Comparison of ENCODE assay signal across 31 cellular contexts in the genomic region with DNA sequence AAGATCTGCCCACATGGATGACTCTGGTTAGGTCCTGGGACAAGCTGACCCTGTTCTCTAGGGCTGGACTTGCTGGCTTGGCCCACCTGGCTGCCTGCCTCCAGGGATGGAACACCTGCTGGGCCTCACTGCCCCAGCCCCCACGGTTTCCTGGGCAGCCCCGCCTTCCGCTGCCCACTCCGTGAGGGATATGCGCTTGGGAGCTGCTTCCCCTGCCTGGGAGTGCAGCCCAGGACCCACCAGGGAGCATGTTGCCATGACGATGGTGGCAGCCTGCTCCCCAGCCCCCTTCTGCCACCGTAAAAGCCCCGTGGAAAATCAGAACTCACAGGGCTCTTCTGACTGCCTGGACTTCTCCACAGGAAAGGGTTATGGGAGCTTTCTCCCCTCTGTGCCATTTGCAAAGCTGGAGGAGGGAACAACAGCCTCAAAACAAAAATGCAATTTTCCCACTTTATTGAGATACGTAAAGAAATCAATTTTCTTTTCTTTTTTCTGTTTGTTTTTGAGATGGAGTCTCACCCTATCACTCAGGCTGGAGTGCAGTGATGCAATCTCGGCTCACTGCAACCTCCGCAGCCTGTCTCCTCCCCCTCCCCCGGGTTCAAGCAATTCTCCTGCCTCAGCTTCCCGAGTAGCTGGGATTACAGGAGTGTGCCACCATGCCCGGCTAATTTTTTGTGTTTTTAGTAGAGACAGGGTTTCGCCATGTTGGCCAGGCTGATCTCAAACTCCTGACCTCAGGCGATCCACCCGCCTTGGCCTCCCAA. TPM values are rescaled to one million over a fixed set of nuclear protein-coding genes. Genes with fewer than 3 reads are reported as not detected.
DNase-seq lines count a peak whose midpoint lies in the region; ATAC-seq, FAIRE-seq and TF ChIP-seq lines count a peak whose summit lies in the region.
"Had no signal": no experiment of that assay in that cellular context is flagged by ENCODE, and none has a peak within 500 bp of the region (broad histone marks: within the 10 kb centered on the region; RNA-seq: fewer than 3 reads in every experiment).

No MANE protein-coding gene starts in this region.

- peak overlapping the region; percentile 34; the same call in 2 of the 3 replicates for H3K4me2 ChIP-seq in A549

- H3K9ac ChIP-seq in HUES6 (ENCODE audit: low read length), result peak overlapping the region; percentile 37
- H3K9ac ChIP-seq in endodermal cell (ENCODE audit: extremely low read depth, low read length, poor library complexity, severe bottlenecking), result no peak overlapping the region
- H3K9ac ChIP-seq: parathyroid adenoma had no signal

- no peaks in the 10 kb centered on the region for H3K27me3 Mint-ChIP-seq in endodermal cell (ENCODE audit: insufficient read depth)
- H3K27me3 Mint-ChIP-seq: activated CD4-positive, alpha-beta T cell treated with anti-CD3 and anti-CD28 coated beads, Interleukin-2, amount 10 ng/mL, durations not matched to agents 7 days and 5 days; activated CD8-positive, alpha-beta memory T cell treated with anti-CD3 and anti-CD28 coated beads, Interleukin-2, amount 10 ng/mL, durations not matched to agents 7 days and 5 days; activated naive CD4-positive, alpha-beta T cell treated with anti-CD3 and anti-CD28 coated beads, Interleukin-2, amount 50 U/mL, for 24 hours; memory B cell; naive B cell had no signal

- peak overlapping the region; percentile 26 for H3K4me3 Mint-ChIP-seq in endodermal cell
- H3K4me3 Mint-ChIP-seq: activated CD4-positive, alpha-beta T cell treated with anti-CD3 and anti-CD28 coated beads, Interleukin-2, amount 10 ng/mL, durations not matched to agents 7 days and 5 days; activated CD8-positive, alpha-beta memory T cell treated with anti-CD3 and anti-CD28 coated beads, Interleukin-2, amount 10 ng/mL, durations not matched to agents 7 days and 5 days; activated naive CD4-positive, alpha-beta T cell treated with anti-CD3 and anti-CD28 coated beads, Interleukin-2, amount 50 U/mL, for 24 hours; activated T-helper 1 cell treated with anti-CD3 and anti-CD28 coated beads, Interleukin-12 subunit alpha, Interleukin-12 subunit beta, Interleukin-2, Interleukin-4 antibody, amounts not matched to agents 30 ng/mL and 10 ng/mL and 1 ng/mL, durations not matched to agents 14 hours and 24 hours and 36 hours; memory B cell; T-helper 1 cell treated with Interleukin-12 subunit alpha and Interleukin-12 subunit beta and Interleukin-4 antibody, amounts not matched to agents 30 μg/mL and 1 μg/mL, for 36 hours; type B pancreatic cell had no signal

- POLR2A ChIA-PET in A549 (lab: Yijun Ruan, JAX), result no interaction called here

- H3K27me3 ChIP-seq in HUES6 (ENCODE audit: control insufficient read depth, insufficient read depth, low read length), result no peaks in the 10 kb centered on the region
- H3K27me3 ChIP-seq in endodermal cell (ENCODE audit: control insufficient read depth, insufficient read depth, low read length, poor library complexity, severe bottlenecking), result no peaks in the 10 kb centered on the region
- H3K27me3 ChIP-seq: dorsolateral prefrontal cortex, heart right ventricle, sigmoid colon had no signal

- H3K36me3 ChIP-seq in HUES6 (ENCODE audit: control insufficient read depth, insufficient read depth, low read length), result no peaks in the 10 kb centered on the region
- H3K36me3 ChIP-seq in endodermal cell (ENCODE audit: control insufficient read depth, insufficient read depth, low read length), result no peaks in the 10 kb centered on the region
- H3K36me3 ChIP-seq: heart right ventricle, sigmoid colon had no signal

- ATAC-seq in A549, result no peak
- ATAC-seq in HG03439 (IDR thresholded peaks at IDR 0.05; ENCODE audit: unreplicated experiment), result no peak
- no peak for ATAC-seq in activated CD4-positive, CD25-positive, alpha-beta regulatory T cell treated with anti-CD3 and anti-CD28 coated beads, Interleukin-2, amount 50 U/mL, for 24 hours
- ATAC-seq in HG02623 (IDR thresholded peaks at IDR 0.05; ENCODE audit: unreplicated experiment), result no peak
- ATAC-seq: activated CD8-positive, alpha-beta memory T cell treated with anti-CD3 and anti-CD28 coated beads, Interleukin-2, amount 10 ng/mL, durations not matched to agents 7 days and 5 days had no signal

- no peaks in the 10 kb centered on the region for H3K4me1 ChIP-seq in A549
- H3K4me1 ChIP-seq in HUES6 (ENCODE audit: control insufficient read depth, insufficient read depth, low read length), result peaks cover 14% of the 10 kb centered on the region
- peaks cover 3% of the 10 kb centered on the region for H3K4me1 ChIP-seq in endodermal cell (ENCODE audit: control insufficient read depth, insufficient read depth, low read length)
- H3K4me1 ChIP-seq: parathyroid adenoma, sigmoid colon had no signal

- DNase-seq in A549 (ENCODE audit: low read depth in 1 of 2, low spot score in 1 of 2), result no peak
- peak; percentile 81 for DNase-seq in endodermal cell
- DNase-seq in medulla oblongata (ENCODE audit: extremely low spot score), result peak; percentile 19
- no peak for DNase-seq in NCI-H187 treated with DMSO at 0.1 percent for 48 hours (lab: John Stamatoyannopoulos, UW)
- DNase-seq: 8988T; activated CD4-positive, alpha-beta T cell treated with anti-CD3 and anti-CD28 coated beads, Interleukin-2, amount 10 ng/mL, durations not matched to agents 7 days and 5 days; activated CD8-positive, alpha-beta memory T cell treated with anti-CD3 and anti-CD28 coated beads, Interleukin-2, amount 10 ng/mL, durations not matched to agents 7 days and 5 days; central memory CD4-positive, alpha-beta T cell; heart right ventricle; KBM-7; kidney glomerular epithelial cell; MM.1S; naive B cell; NCI-H1436 treated with DMSO at 0.1 percent for 48 hours; NCI-H2171; sigmoid colon; stimulated activated CD4-positive, alpha-beta T cell treated with anti-CD3 and anti-CD28 coated beads, Interleukin-15, amount 100 ng/mL, for 24 hours; stimulated activated CD8-positive, alpha-beta memory T cell treated with anti-CD3 and anti-CD28 coated beads, Interleukin-4, amount 100 ng/mL, for 48 hours had no signal

- H3K27ac ChIP-seq in A549 (no peak overlapping the region), HUES6 (ENCODE audit: low read depth, low read length) (no peak overlapping the region), endodermal cell (ENCODE audit: low read depth, low read length) (no peak overlapping the region)
- H3K27ac ChIP-seq: heart right ventricle, parathyroid adenoma, sigmoid colon had no signal

- H3K4me1 Mint-ChIP-seq in endodermal cell, result peaks cover 14% of the 10 kb centered on the region
- H3K4me1 Mint-ChIP-seq: activated CD4-positive, alpha-beta T cell treated with anti-CD3 and anti-CD28 coated beads, Interleukin-2, amount 10 ng/mL, durations not matched to agents 7 days and 5 days; activated CD8-positive, alpha-beta memory T cell treated with anti-CD3 and anti-CD28 coated beads, Interleukin-2, amount 10 ng/mL, durations not matched to agents 7 days and 5 days; activated naive CD4-positive, alpha-beta T cell treated with anti-CD3 and anti-CD28 coated beads, Interleukin-2, amount 50 U/mL, for 24 hours; memory B cell; naive B cell had no signal

- peaks cover 2% of the 10 kb centered on the region; the same call in 2 of the 3 replicates for H3K9me3 ChIP-seq in A549
- 0 out of 2 replicates have a peak, but pooled peaks cover 3% of the 10 kb centered on the region for H3K9me3 ChIP-seq in HUES6 (ENCODE audit: control insufficient read depth, insufficient read depth, low read depth, low read length)
- no peaks in the 10 kb centered on the region for H3K9me3 ChIP-seq in endodermal cell (ENCODE audit: control insufficient read depth, low read length)
- H3K9me3 ChIP-seq: sigmoid colon had no signal

- H3K9me3 Mint-ChIP-seq in endodermal cell, result peaks cover 10% of the 10 kb centered on the region
- H3K9me3 Mint-ChIP-seq: activated CD4-positive, alpha-beta T cell treated with anti-CD3 and anti-CD28 coated beads, Interleukin-2, amount 10 ng/mL, durations not matched to agents 7 days and 5 days had no signal

- H3K4me3 ChIP-seq in A549, result no peak overlapping the region
- peak overlapping the region; percentile 34 for H3K4me3 ChIP-seq in HUES6 (ENCODE audit: low read depth, low read length)
- H3K4me3 ChIP-seq in endodermal cell (ENCODE audit: low read length), result no peak overlapping the region
- H3K4me3 ChIP-seq: heart right ventricle, sigmoid colon had no signal

- no peak for FAIRE-seq in A549 (lab: Jason Lieb, UNC)
- FAIRE-seq: G401.6, RCC 7860 had no signal

- TF ChIP-seq CTCF in A549 (IDR thresholded peaks at IDR 0.05) (no peak), endodermal cell (conservative IDR thresholded peaks at IDR 0.05) (no peak)

- no peak for TF ChIP-seq POLR2A in A549 (IDR thresholded peaks at IDR 0.05; ENCODE audit: low read length)

- H3K36me3 Mint-ChIP-seq in endodermal cell (ENCODE audit: low read depth), result no peaks in the 10 kb centered on the region
- H3K36me3 Mint-ChIP-seq: activated CD8-positive, alpha-beta memory T cell treated with anti-CD3 and anti-CD28 coated beads, Interleukin-2, amount 10 ng/mL, durations not matched to agents 7 days and 5 days; activated naive CD4-positive, alpha-beta T cell treated with anti-CD3 and anti-CD28 coated beads, Interleukin-2, amount 50 U/mL, for 24 hours; type B pancreatic cell had no signal

- WGBS in A549 (ENCODE audit: missing lambda C conversion rate), result 25% methylated on average over 17 of the region's 17 CpGs
- WGBS in endodermal cell (ENCODE audit: insufficient coverage in 1 of 2, insufficient read length in 1 of 2), 2 experiments, result 37 to 47% methylated on average over 3 to 16 of the region's 17 CpGs

- no peak for TF ChIP-seq EP300 in A549 (IDR thresholded peaks at IDR 0.05)

- no peak overlapping the region for H3K27ac Mint-ChIP-seq in endodermal cell
- H3K27ac Mint-ChIP-seq: activated CD4-positive, alpha-beta T cell treated with anti-CD3 and anti-CD28 coated beads, Interleukin-2, amount 10 ng/mL, durations not matched to agents 7 days and 5 days; activated CD8-positive, alpha-beta memory T cell treated with anti-CD3 and anti-CD28 coated beads, Interleukin-2, amount 10 ng/mL, durations not matched to agents 7 days and 5 days; activated naive CD4-positive, alpha-beta T cell treated with anti-CD3 and anti-CD28 coated beads, Interleukin-2, amount 50 U/mL, for 24 hours; activated T-helper 1 cell treated with anti-CD3 and anti-CD28 coated beads, Interleukin-12 subunit alpha, Interleukin-12 subunit beta, Interleukin-2, Interleukin-4 antibody, amounts not matched to agents 30 ng/mL and 10 ng/mL and 1 ng/mL, durations not matched to agents 14 hours and 24 hours and 36 hours; memory B cell; naive B cell; T-helper 1 cell treated with Interleukin-12 subunit alpha and Interleukin-12 subunit beta and Interleukin-4 antibody, amounts not matched to agents 30 μg/mL and 1 μg/mL, for 36 hours; type B pancreatic cell had no signal

- CTCF ChIA-PET in A549 (lab: Yijun Ruan, JAX), result interaction anchor here (5.6 kb wide), 1 partner anchor 9 kb away, joined by 25 read pairs; no protein-coding TSS in a partner anchor

- no peak for TF ChIP-seq RAD21 in A549 (conservative IDR thresholded peaks at IDR 0.05 in 1 of 2, IDR thresholded peaks at IDR 0.05 in 1 of 2)

RNA-seq across cellular contexts. Expression of gene GAS7, which starts 18.0 kb away (rescaled TPM):
- polyA plus RNA-seq in A549 (2011; rRNA removed), result 1.5 and 1.6 TPM in 2 replicates
- polyA plus RNA-seq in A549 (2012; cell fraction: cytosol; rRNA removed), result 1.3 and 1.7 TPM in 2 replicates
- polyA plus RNA-seq in A549 (2012; cell fraction: nucleus; rRNA removed), result 0.62 and 1.3 TPM in 2 replicates
- 1.2 to 1.4 TPM (median 1.3 TPM) in 3 replicates for polyA plus RNA-seq in A549 (2017; fragmentation: RNase III; extraction: RNeasy Plus Mini Kit Qiagen cat#74134 plus additional on column Dnase treatment)
- 1.2 and 1.6 TPM in 2 replicates for polyA minus RNA-seq in A549 (2011; rRNA and poly(A)+ RNA removed)
- total RNA-seq in endodermal cell, result 10 to 100 TPM in 1 of 2 donors, 1 to 10 TPM in 1; 8.6 to 14.7 TPM
- polyA plus RNA-seq in endodermal cell (2013, experiment 1 of 2), result 7.1 TPM
- polyA plus RNA-seq in endodermal cell (2013, experiment 2 of 2), result 7.9 TPM

Comparison
In these comparisons a context has a peak if more than half of its experiments do, and no peak if none do; other contexts are left out.
1. DNase-seq: peak in endodermal cell (single experiment) and medulla oblongata (single experiment); none in A549 (0 of 2) and NCI-H187 treated with DMSO at 0.1 percent for 48 hours (single experiment).